Comparison of ENCODE assay signal across 8 cellular contexts in the genomic region with DNA sequence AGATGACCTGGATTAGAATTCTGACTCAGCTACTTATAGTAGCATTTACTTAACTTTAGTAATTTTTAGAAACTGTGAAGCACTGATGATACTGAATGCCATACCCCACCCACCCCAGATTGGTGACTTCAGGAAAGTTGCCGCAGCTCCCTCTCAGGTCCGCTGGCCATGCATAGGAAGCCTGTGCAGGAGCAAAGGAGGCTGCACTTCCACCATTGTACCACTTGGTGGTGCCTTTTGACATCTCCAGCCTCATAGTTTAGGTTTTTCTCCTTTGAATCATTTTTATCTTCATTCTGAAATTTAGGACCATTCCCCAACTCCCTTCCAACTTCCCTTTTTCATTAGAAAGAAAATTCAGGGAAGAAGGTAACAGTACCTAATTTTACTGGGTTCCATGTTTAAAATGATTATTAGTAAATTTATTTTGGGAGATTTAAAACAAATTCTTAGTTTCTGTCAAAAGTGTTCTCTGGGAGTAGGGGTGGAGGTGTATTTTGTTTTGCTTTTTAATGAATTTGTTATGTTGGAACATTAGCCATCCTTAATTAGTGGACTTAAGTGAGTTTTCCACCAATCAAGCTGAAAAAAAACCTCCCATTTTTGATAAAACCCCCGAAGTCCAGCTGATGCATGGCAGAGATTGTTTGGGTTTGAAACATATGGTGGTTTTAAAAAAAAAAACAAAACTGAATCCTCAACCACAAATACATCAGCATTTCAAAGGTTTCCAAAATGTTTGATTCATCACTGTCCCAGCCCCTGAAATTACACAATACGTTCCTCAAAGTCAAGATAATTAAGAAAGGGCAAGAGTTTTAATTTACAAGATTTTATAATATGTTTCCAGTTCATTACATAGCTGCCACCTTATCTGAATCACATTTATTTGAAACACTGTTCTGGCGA.
DNase-seq lines count a peak whose midpoint lies in the region; ATAC-seq and TF ChIP-seq lines count a peak whose summit lies in the region.

No MANE protein-coding gene starts in this region.

- H3K27ac ChIP-seq in esophagus muscularis mucosa (replicated peaks in 1 of 4) (no peak overlapping the region), upper lobe of left lung (no peak overlapping the region)

- TF ChIP-seq CTCF in BJ (IDR thresholded peaks at IDR 0.05; ENCODE audit: insufficient read depth, low read depth, low read length) = peak; percentile 92
- peak; percentile 93 for TF ChIP-seq CTCF in activated CD8-positive, alpha-beta T cell treated with anti-CD3 and anti-CD28 coated beads for 36 hours (IDR thresholded peaks at IDR 0.05)
- peak; percentile 60 to 85 (median 66) for TF ChIP-seq CTCF in esophagus muscularis mucosa (IDR thresholded peaks at IDR 0.05)
- peak; percentile 92 for TF ChIP-seq CTCF in neural crest cell (conservative IDR thresholded peaks at IDR 0.05)
- TF ChIP-seq CTCF in upper lobe of left lung (IDR thresholded peaks at IDR 0.05) = peak; percentile 62 to 84 (median 70)

- H3K27ac Mint-ChIP-seq in activated CD8-positive, alpha-beta T cell treated with anti-CD3 and anti-CD28 coated beads for 36 hours = no peak overlapping the region
- H3K27ac Mint-ChIP-seq in neural crest cell (ENCODE audit: unreplicated experiment) = no peak overlapping the region

- POLR2A ChIA-PET in BJ (lab: Charles Lee) = interaction anchor here (0.6 kb wide), 1 partner anchor 283 kb away, joined by 4 read pairs; no protein-coding TSS in a partner anchor
- POLR2A ChIA-PET in activated CD8-positive, alpha-beta T cell treated with anti-CD3 and anti-CD28 coated beads for 36 hours (lab: Charles Lee) = no interaction called here

- TF ChIP-seq POLR2A in esophagus muscularis mucosa (IDR thresholded peaks at IDR 0.05; ENCODE audit: low read depth) (no peak), upper lobe of left lung (IDR thresholded peaks at IDR 0.05) (no peak)

- no peaks in the 10 kb centered on the region for H3K9me3 ChIP-seq in esophagus muscularis mucosa
- H3K9me3 ChIP-seq in upper lobe of left lung = no peaks in the 10 kb centered on the region

- H3K4me3 Mint-ChIP-seq in activated CD8-positive, alpha-beta T cell treated with anti-CD3 and anti-CD28 coated beads for 36 hours = no peak overlapping the region
- no peak overlapping the region for H3K4me3 Mint-ChIP-seq in neural crest cell

- intact Hi-C loops in activated CD8-positive, alpha-beta T cell treated with anti-CD3 and anti-CD28 coated beads for 36 hours (cut with micrococcal nuclease) = loop anchor here (10.0 kb wide), 1 partner anchor 942 kb away; no protein-coding TSS in a partner anchor
- intact Hi-C loops in esophagus muscularis mucosa (cut with DNase I) = no loop called here

- WGBS in esophagus muscularis mucosa = 57% methylated on average over 5 of the region's 5 CpGs
- WGBS in upper lobe of left lung, 2 donors = 51 to 64% methylated on average over 5 of the region's 5 CpGs

- peaks cover 2% of the 10 kb centered on the region; the same call in 1 of the 2 replicates for H3K36me3 ChIP-seq in BJ (ENCODE audit: control insufficient read depth, insufficient read depth, low read length)
- H3K36me3 ChIP-seq in esophagus muscularis mucosa = peaks cover 6 to 19% (median 14%) of the 10 kb centered on the region in 4 donors
- H3K36me3 ChIP-seq in upper lobe of left lung = peaks cover 0 to 10% (median 3%) of the 10 kb centered on the region in 4 donors

- peak; percentile 92 for ATAC-seq in GM18867 (IDR thresholded peaks at IDR 0.05; ENCODE audit: unreplicated experiment)
- ATAC-seq in HG03103 (IDR thresholded peaks at IDR 0.05; ENCODE audit: low read depth, unreplicated experiment) = peak; percentile 85
- peak; percentile 79 for ATAC-seq in activated CD8-positive, alpha-beta T cell treated with anti-CD3 and anti-CD28 coated beads for 36 hours
- ATAC-seq in upper lobe of left lung (ENCODE audit: low FRiP score in 2 of 2) = peak in 1 of 2 donors; percentile 86

- DNase-seq in BJ (ENCODE audit: low read depth) = no peak
- DNase-seq in NCI-H345 treated with DMSO at 0.1 percent for 48 hours (lab: John Stamatoyannopoulos, UW; ENCODE audit: unreplicated experiment) = peak; percentile 51
- DNase-seq in activated CD8-positive, alpha-beta T cell treated with anti-CD3 and anti-CD28 coated beads for 36 hours = peak; percentile 67
- no peak for DNase-seq in esophagus muscularis mucosa (ENCODE audit: extremely low spot score)
- DNase-seq in neural crest cell (ENCODE audit: low read depth, low spot score) = peak; percentile 55
- DNase-seq in upper lobe of left lung = peak in 1 of 2 donors; percentile 36

- no peaks in the 10 kb centered on the region for H3K9me3 Mint-ChIP-seq in activated CD8-positive, alpha-beta T cell treated with anti-CD3 and anti-CD28 coated beads for 36 hours
- no peaks in the 10 kb centered on the region for H3K9me3 Mint-ChIP-seq in neural crest cell

- TF ChIP-seq EP300 in esophagus muscularis mucosa (IDR thresholded peaks at IDR 0.05) = no peak
- no peak for TF ChIP-seq EP300 in upper lobe of left lung (IDR thresholded peaks at IDR 0.05)

- H3K27me3 ChIP-seq in BJ (ENCODE audit: control insufficient read depth, insufficient read depth, low read length) (no peaks in the 10 kb centered on the region), esophagus muscularis mucosa (no peaks in the 10 kb centered on the region), upper lobe of left lung (no peaks in the 10 kb centered on the region)

- H3K4me1 ChIP-seq in esophagus muscularis mucosa (no peaks in the 10 kb centered on the region), upper lobe of left lung (peaks cover 0 to 3% (median 0%) of the 10 kb centered on the region in 4 donors)

- no peaks in the 10 kb centered on the region for H3K4me1 Mint-ChIP-seq in activated CD8-positive, alpha-beta T cell treated with anti-CD3 and anti-CD28 coated beads for 36 hours (ENCODE audit: low read depth)
- H3K4me1 Mint-ChIP-seq in neural crest cell = no peaks in the 10 kb centered on the region

- H3K4me3 ChIP-seq in BJ (ENCODE audit: low read depth, low read length) (no peak overlapping the region), esophagus muscularis mucosa (no peak overlapping the region), upper lobe of left lung (no peak overlapping the region)

- H3K36me3 Mint-ChIP-seq in activated CD8-positive, alpha-beta T cell treated with anti-CD3 and anti-CD28 coated beads for 36 hours (ENCODE audit: low read depth) = no peaks in the 10 kb centered on the region
- H3K36me3 Mint-ChIP-seq in neural crest cell (ENCODE audit: low read depth) = peaks cover 10% of the 10 kb centered on the region

- no peaks in the 10 kb centered on the region for H3K27me3 Mint-ChIP-seq in activated CD8-positive, alpha-beta T cell treated with anti-CD3 and anti-CD28 coated beads for 36 hours
- no peaks in the 10 kb centered on the region for H3K27me3 Mint-ChIP-seq in neural crest cell (ENCODE audit: low read depth)

- CTCF ChIA-PET in BJ (lab: Yijun Ruan, JAX) = interaction anchor here (0.6 to 2.3 kb wide), 40 partner anchors 9 to 246 kb away, joined by 3 to 25 read pairs (median 4); a partner anchor contains a TSS
- CTCF ChIA-PET in activated CD8-positive, alpha-beta T cell treated with anti-CD3 and anti-CD28 coated beads for 36 hours (lab: Charles Lee) = interaction anchor here (0.7 to 1.9 kb wide), 16 partner anchors 9 to 936 kb away, joined by 3 to 10 read pairs (median 4); no protein-coding TSS in a partner anchor

Comparison
In these comparisons a context has a peak if more than half of its experiments do, and no peak if none do; other contexts are left out.
1. DNase-seq: peak in NCI-H345 treated with DMSO at 0.1 percent for 48 hours (single experiment), activated CD8-positive, alpha-beta T cell treated with anti-CD3 and anti-CD28 coated beads for 36 hours (single experiment) and neural crest cell (single experiment); none in BJ (single experiment) and esophagus muscularis mucosa (single experiment).
2. Peak in every context shown above with its lines, with median percentiles within 50 percentile points of each other: CTCF ChIP-seq.